2 cellular contexts compared by ENCODE assay signal in genomic region chr2:231376857-231377256, GRCh38.
TF ChIP-seq lines count a peak whose summit lies in the region.

No MANE protein-coding gene starts in this region.

TF ChIP-seq in HepG2, 621 proteins besides CTCF, POLR2A, EP300 and RAD21 (continues in another document):
- TF ChIP-seq, protein P1, sequence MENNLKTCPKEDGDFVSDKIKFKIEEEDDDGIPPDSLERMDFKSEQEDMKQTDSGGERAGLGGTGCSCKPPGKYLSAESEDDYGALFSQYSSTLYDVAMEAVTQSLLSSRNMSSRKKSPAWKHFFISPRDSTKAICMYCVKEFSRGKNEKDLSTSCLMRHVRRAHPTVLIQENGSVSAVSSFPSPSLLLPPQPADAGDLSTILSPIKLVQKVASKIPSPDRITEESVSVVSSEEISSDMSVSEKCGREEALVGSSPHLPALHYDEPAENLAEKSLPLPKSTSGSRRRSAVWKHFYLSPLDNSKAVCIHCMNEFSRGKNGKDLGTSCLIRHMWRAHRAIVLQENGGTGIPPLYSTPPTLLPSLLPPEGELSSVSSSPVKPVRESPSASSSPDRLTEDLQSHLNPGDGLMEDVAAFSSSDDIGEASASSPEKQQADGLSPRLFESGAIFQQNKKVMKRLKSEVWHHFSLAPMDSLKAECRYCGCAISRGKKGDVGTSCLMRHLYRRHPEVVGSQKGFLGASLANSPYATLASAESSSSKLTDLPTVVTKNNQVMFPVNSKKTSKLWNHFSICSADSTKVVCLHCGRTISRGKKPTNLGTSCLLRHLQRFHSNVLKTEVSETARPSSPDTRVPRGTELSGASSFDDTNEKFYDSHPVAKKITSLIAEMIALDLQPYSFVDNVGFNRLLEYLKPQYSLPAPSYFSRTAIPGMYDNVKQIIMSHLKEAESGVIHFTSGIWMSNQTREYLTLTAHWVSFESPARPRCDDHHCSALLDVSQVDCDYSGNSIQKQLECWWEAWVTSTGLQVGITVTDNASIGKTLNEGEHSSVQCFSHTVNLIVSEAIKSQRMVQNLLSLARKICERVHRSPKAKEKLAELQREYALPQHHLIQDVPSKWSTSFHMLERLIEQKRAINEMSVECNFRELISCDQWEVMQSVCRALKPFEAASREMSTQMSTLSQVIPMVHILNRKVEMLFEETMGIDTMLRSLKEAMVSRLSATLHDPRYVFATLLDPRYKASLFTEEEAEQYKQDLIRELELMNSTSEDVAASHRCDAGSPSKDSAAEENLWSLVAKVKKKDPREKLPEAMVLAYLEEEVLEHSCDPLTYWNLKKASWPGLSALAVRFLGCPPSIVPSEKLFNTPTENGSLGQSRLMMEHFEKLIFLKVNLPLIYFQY (CRISPR knock-in tag; IDR thresholded peaks at IDR 0.05; ENCODE audit: borderline replicate concordance): no peak
- TF ChIP-seq, protein P2, sequence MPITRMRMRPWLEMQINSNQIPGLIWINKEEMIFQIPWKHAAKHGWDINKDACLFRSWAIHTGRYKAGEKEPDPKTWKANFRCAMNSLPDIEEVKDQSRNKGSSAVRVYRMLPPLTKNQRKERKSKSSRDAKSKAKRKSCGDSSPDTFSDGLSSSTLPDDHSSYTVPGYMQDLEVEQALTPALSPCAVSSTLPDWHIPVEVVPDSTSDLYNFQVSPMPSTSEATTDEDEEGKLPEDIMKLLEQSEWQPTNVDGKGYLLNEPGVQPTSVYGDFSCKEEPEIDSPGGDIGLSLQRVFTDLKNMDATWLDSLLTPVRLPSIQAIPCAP (CRISPR knock-in tag; IDR thresholded peaks at IDR 0.05; ENCODE audit: low read depth): no peak
- TF ChIP-seq ZNF263 (CRISPR knock-in tag; IDR thresholded peaks at IDR 0.05) (peak; percentile 80), ZNF646 (CRISPR knock-in tag; IDR thresholded peaks at IDR 0.05) (no peak), DDIT3 (CRISPR knock-in tag; IDR thresholded peaks at IDR 0.05) (no peak), TRIM22 (IDR thresholded peaks at IDR 0.05) (no peak)

TF ChIP-seq in WTC11, 78 proteins besides CTCF, POLR2A, EP300 and RAD21:
- no peak for TF ChIP-seq ELF4 (CRISPR knock-in tag; IDR thresholded peaks at IDR 0.05; ENCODE audit: low read depth)
- TF ChIP-seq TEAD1 (CRISPR knock-in tag; IDR thresholded peaks at IDR 0.05): peak; percentile 72; the same call in 1 of the 2 replicates
- peak; percentile 32; the same call in 1 of the 2 replicates for TF ChIP-seq MAX (CRISPR knock-in tag; IDR thresholded peaks at IDR 0.05)
- TF ChIP-seq ZNF263 (CRISPR knock-in tag; IDR thresholded peaks at IDR 0.05; ENCODE audit: low read depth): peak; percentile 99
